1 cellular context compared by ENCODE assay signal in genomic region chr3:40876496-40876895, GRCh38.
TF ChIP-seq lines count a peak whose summit lies in the region.

No MANE protein-coding gene starts in this region.

TF ChIP-seq in GM23338, 12 proteins besides CTCF, POLR2A, EP300 and RAD21 (continued from another document):
- TF ChIP-seq REST (IDR thresholded peaks at IDR 0.05; ENCODE audit: unreplicated experiment) (no peak), NANOG (IDR thresholded peaks at IDR 0.05; ENCODE audit: borderline replicate concordance) (no peak)
TF ChIP-seq in GM23338: peak in this region for 0.
